In the genomic region with DNA sequence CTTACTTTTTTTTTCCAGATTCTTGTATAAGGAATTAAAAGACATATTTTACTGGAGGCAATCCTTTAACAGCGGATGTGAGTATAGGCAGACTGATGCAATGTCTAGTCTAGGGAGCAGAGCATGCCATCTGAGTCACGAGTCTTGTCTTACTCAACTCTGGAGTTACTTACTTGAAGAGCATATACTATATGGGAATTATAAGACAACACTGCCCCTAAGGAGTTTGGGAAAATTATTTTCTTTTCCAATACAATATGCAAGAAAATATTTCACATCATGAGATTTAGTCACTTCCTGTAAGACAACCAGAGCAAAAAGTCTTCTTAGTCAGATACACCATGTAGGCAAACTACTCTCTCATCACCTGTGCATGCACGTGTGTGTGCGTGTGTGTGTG, we compare ENCODE assay signal across 14 cellular contexts.
DNase-seq lines count a peak whose midpoint lies in the region; ATAC-seq and TF ChIP-seq lines count a peak whose summit lies in the region.
"Had no signal": no experiment of that assay in that cellular context is flagged by ENCODE, and none has a peak within 500 bp of the region (broad histone marks: within the 10 kb centered on the region; RNA-seq: fewer than 3 reads in every experiment).

No MANE protein-coding gene starts in this region.

- no peak overlapping the region for H3K4me3 ChIP-seq in AG04449 (ENCODE audit: low read depth, low read length)
- H3K4me3 ChIP-seq in adipocyte (ENCODE audit: low read length), result no peak overlapping the region
- H3K4me3 ChIP-seq: left lung, skin epidermis, transverse colon had no signal

- no peaks in the 10 kb centered on the region for H3K9me3 ChIP-seq in adipocyte (ENCODE audit: control insufficient read depth, low read length)
- H3K9me3 ChIP-seq: left lung, transverse colon had no signal

- peak; percentile 100 for ATAC-seq in foreskin keratinocyte
- no peak for ATAC-seq in HG03457 (IDR thresholded peaks at IDR 0.05; ENCODE audit: unreplicated experiment)
- ATAC-seq: left lung had no signal

- TF ChIP-seq CTCF in AG04449 (IDR thresholded peaks at IDR 0.05; ENCODE audit: insufficient read depth, low read length, missing control alignments) (no peak), foreskin keratinocyte (conservative IDR thresholded peaks at IDR 0.05) (peak; percentile 53)

- POLR2A ChIA-PET in AG04449 (lab: Yijun Ruan, JAX), result no interaction called here

- CTCF ChIA-PET in AG04449 (lab: Yijun Ruan, JAX), result no interaction called here

- H3K27me3 ChIP-seq in adipocyte (replicated peaks; ENCODE audit: control insufficient read depth, insufficient read depth, low read length) (peaks cover 5% of the 10 kb centered on the region), foreskin keratinocyte (no peaks in the 10 kb centered on the region)
- H3K27me3 ChIP-seq: left lung, transverse colon had no signal

- no peaks in the 10 kb centered on the region for H3K36me3 ChIP-seq in adipocyte (ENCODE audit: control insufficient read depth, insufficient read depth, low read length, severe bottlenecking)
- H3K36me3 ChIP-seq: left lung, transverse colon had no signal

- in situ Hi-C loops in ACHN (cut with HindIII; ENCODE audit: low pct_ligation_motif_present, low pct_unique_long_range_greater_than_20kb, low sequenced_read_pairs), result no loop called here

- peak overlapping the region; percentile 63 for H3K27ac ChIP-seq in foreskin keratinocyte
- H3K27ac ChIP-seq: C4-2B, left lung, skin epidermis, transverse colon had no signal

- DNase-seq in AG04449 (ENCODE audit: low read depth, low spot score) (peak; percentile 88), HS-5 (ENCODE audit: low read depth) (peak; percentile 80), adipocyte (ENCODE audit: low read depth) (peak; percentile 87), foreskin keratinocyte (peak; percentile 91 to 94), T-helper 9 cell (no peak), ACHN (no peak), NCI-H510A treated with DMSO at 0.1 percent for 48 hours (lab: John Stamatoyannopoulos, UW) (no peak)
- DNase-seq: GF-D8, left lung, NCI-H526, transverse colon had no signal

- H3K4me1 ChIP-seq in adipocyte (ENCODE audit: control insufficient read depth, insufficient read depth, low read length) (peaks cover 11% of the 10 kb centered on the region), foreskin keratinocyte (peaks cover 6% of the 10 kb centered on the region)
- H3K4me1 ChIP-seq: left lung, transverse colon had no signal

- H3K9ac ChIP-seq in adipocyte (ENCODE audit: low read length), result no peak overlapping the region

Comparison
In these comparisons a context has a peak if more than half of its experiments do, and no peak if none do; other contexts are left out.
1. DNase-seq: peak in AG04449 (single experiment), HS-5 (single experiment), adipocyte (single experiment) and foreskin keratinocyte (2 of 2); none in T-helper 9 cell (single experiment), ACHN (single experiment) and NCI-H510A treated with DMSO at 0.1 percent for 48 hours (single experiment).